8 cellular contexts compared by ENCODE assay signal in the genomic region with DNA sequence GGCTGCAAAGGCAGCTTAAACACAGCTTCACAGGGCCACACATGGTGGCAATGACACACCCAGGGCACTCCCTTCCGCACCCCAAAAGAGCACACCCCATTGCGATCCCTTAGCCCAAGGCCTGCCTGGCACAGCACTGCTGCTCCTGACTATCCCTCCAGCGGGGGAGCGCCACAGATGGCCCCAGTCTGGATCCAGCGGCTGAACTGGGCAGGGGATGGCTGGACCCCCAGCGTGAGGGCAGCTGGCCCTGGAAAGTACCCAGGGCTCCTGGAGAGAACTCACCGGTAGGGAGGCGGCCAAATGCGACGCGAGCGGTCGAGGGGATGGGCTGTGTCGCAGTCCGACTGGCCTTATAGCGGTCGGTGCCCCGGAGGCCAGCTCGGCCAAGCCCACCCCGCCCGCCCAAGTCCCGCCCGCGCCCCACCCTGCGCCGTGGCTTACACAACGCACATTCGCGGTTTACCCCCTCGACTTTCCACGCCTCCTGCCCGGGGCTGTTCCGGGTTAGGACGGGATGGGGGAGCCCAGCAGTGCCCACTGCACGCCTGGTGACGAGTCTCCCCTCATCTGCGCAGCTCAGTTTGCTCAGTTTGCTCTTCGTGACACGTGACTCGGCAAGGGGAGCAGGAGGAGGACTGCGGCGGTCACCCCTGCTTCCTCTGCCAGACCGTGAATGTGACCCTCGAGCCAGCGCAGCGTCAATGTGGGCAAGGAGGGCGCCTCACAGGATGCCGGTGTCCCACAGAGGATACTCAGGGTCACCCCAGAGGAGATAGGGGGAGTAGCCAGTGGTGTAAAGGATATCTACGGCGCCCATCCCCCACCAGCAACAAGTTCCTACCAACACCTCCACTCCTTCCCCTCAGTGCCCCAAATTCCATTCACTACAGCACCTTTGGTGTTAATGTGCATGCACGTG. TPM values are rescaled to one million over a fixed set of nuclear protein-coding genes. Genes with fewer than 3 reads are reported as not detected.
DNase-seq lines count a peak whose midpoint lies in the region; ATAC-seq and TF ChIP-seq lines count a peak whose summit lies in the region.

A gene (minus strand): TSS at position 328 of the 922 bp plus-strand sequence. CDS start 652 bp downstream, outside the sequence.

- TF ChIP-seq CTCF in glutamatergic neuron (IDR thresholded peaks at IDR 0.05; ENCODE audit: partially characterized antibody, unreplicated experiment) (no peak), osteocyte (IDR thresholded peaks at IDR 0.05) (no peak), suprapubic skin (IDR thresholded peaks at IDR 0.05) (no peak)

- no peaks in the 10 kb centered on the region for H3K9me3 ChIP-seq in suprapubic skin

- WGBS in suprapubic skin, result 1% methylated on average over 25 of the region's 51 CpGs

- TF ChIP-seq POLR2A in suprapubic skin (IDR thresholded peaks at IDR 0.05), result peak in 1 of 2 donors; percentile 91

- no peaks in the 10 kb centered on the region for H3K9me3 Mint-ChIP-seq in activated naive CD8-positive, alpha-beta T cell treated with anti-CD3 and anti-CD28 coated beads, Interleukin-2, amount 50 U/mL, for 24 hours
- H3K9me3 Mint-ChIP-seq in glutamatergic neuron (ENCODE audit: unreplicated experiment) (no peaks in the 10 kb centered on the region), osteocyte (ENCODE audit: unreplicated experiment) (no peaks in the 10 kb centered on the region)

- H3K27ac ChIP-seq in suprapubic skin, result peak within 1 kb of the TSS; percentile 99

- DNase-seq in EH (ENCODE audit: low read depth) (peak; percentile 96), HuH-7 (ENCODE audit: low spot score) (peak; percentile 76), T-helper 1 cell (peak; percentile 63 to 88 (median 76)), glutamatergic neuron (no peak), osteocyte (ENCODE audit: extremely low spot score, unreplicated experiment) (no peak), suprapubic skin (ENCODE audit: low spot score in 2 of 2) (peak; percentile 96), NCI-H1694 (lab: John Stamatoyannopoulos, UW) (no peak)
- DNase-seq in activated naive CD8-positive, alpha-beta T cell treated with anti-CD3 and anti-CD28 coated beads, Interleukin-2, amount 50 U/mL, for 24 hours, result peak; percentile 82

- H3K27ac Mint-ChIP-seq in activated naive CD8-positive, alpha-beta T cell treated with anti-CD3 and anti-CD28 coated beads, Interleukin-2, amount 50 U/mL, for 24 hours, result peak within 1 kb of the TSS; percentile 97
- peak within 1 kb of the TSS; percentile 43 for H3K27ac Mint-ChIP-seq in glutamatergic neuron (ENCODE audit: unreplicated experiment)
- peak within 1 kb of the TSS; percentile 84 for H3K27ac Mint-ChIP-seq in osteocyte (ENCODE audit: unreplicated experiment)

- peaks cover 6% of the 10 kb centered on the region for H3K36me3 Mint-ChIP-seq in activated naive CD8-positive, alpha-beta T cell treated with anti-CD3 and anti-CD28 coated beads, Interleukin-2, amount 50 U/mL, for 24 hours (ENCODE audit: low read depth)
- H3K36me3 Mint-ChIP-seq in glutamatergic neuron (ENCODE audit: unreplicated experiment) (no peaks in the 10 kb centered on the region), osteocyte (ENCODE audit: unreplicated experiment) (no peaks in the 10 kb centered on the region)

- peaks cover 76% of the 10 kb centered on the region for H3K4me1 Mint-ChIP-seq in activated naive CD8-positive, alpha-beta T cell treated with anti-CD3 and anti-CD28 coated beads, Interleukin-2, amount 50 U/mL, for 24 hours
- H3K4me1 Mint-ChIP-seq in glutamatergic neuron (ENCODE audit: low read depth, unreplicated experiment), result peaks cover 35% of the 10 kb centered on the region
- peaks cover 48% of the 10 kb centered on the region for H3K4me1 Mint-ChIP-seq in osteocyte (ENCODE audit: unreplicated experiment)

- TF ChIP-seq EP300 in suprapubic skin (IDR thresholded peaks at IDR 0.05), result no peak

- H3K4me3 ChIP-seq in suprapubic skin, result peak within 1 kb of the TSS; percentile 80

- peak; percentile 73 for ATAC-seq in activated naive CD8-positive, alpha-beta T cell treated with anti-CD3 and anti-CD28 coated beads, Interleukin-2, amount 50 U/mL, for 24 hours

- peak within 1 kb of the TSS; percentile 96 for H3K4me3 Mint-ChIP-seq in activated naive CD8-positive, alpha-beta T cell treated with anti-CD3 and anti-CD28 coated beads, Interleukin-2, amount 50 U/mL, for 24 hours
- H3K4me3 Mint-ChIP-seq in glutamatergic neuron (ENCODE audit: unreplicated experiment) (peak within 1 kb of the TSS; percentile 86), osteocyte (ENCODE audit: unreplicated experiment) (no peak within 1 kb of the TSS)

- no peaks in the 10 kb centered on the region for H3K27me3 ChIP-seq in suprapubic skin

- H3K27me3 Mint-ChIP-seq in activated naive CD8-positive, alpha-beta T cell treated with anti-CD3 and anti-CD28 coated beads, Interleukin-2, amount 50 U/mL, for 24 hours, result no peaks in the 10 kb centered on the region
- H3K27me3 Mint-ChIP-seq in glutamatergic neuron (ENCODE audit: unreplicated experiment) (peaks cover 3% of the 10 kb centered on the region), osteocyte (ENCODE audit: unreplicated experiment) (no peaks in the 10 kb centered on the region)

- no peaks in the 10 kb centered on the region for H3K36me3 ChIP-seq in suprapubic skin

- peaks cover 86% of the 10 kb centered on the region for H3K4me1 ChIP-seq in suprapubic skin

RNA-seq across cellular contexts. Expression of the gene that starts here (rescaled TPM):
- total RNA-seq in glutamatergic neuron (ENCODE audit: unreplicated experiment) (41.9 TPM), osteocyte (0.99 and 1.1 TPM in 2 replicates), suprapubic skin (100 to 1,000 TPM; 135 to 264 (median 241) TPM)

Comparison
In these comparisons a context has a peak if more than half of its experiments do, and no peak if none do; other contexts are left out.
1. RNA of the gene that starts here (total RNA-seq): 135 to 264 TPM in suprapubic skin and 41.9 TPM in glutamatergic neuron (single experiment); 0.99 to 1.1 TPM in osteocyte; every median in the first group is over 10 times any median in the second.
2. DNase-seq: peak in EH (single experiment), HuH-7 (single experiment), T-helper 1 cell (5 of 5), activated naive CD8-positive, alpha-beta T cell treated with anti-CD3 and anti-CD28 coated beads, Interleukin-2, amount 50 U/mL, for 24 hours (single experiment) and suprapubic skin (2 of 2); none in glutamatergic neuron (single experiment), osteocyte (single experiment) and NCI-H1694 (single experiment).
3. H3K27ac Mint-ChIP-seq: peak in every context shown above with its lines; median percentile 97 in activated naive CD8-positive, alpha-beta T cell treated with anti-CD3 and anti-CD28 coated beads, Interleukin-2, amount 50 U/mL, for 24 hours; 84 in osteocyte; 43 in glutamatergic neuron.